9 cellular contexts compared by ENCODE assay signal in genomic region chr7:111232249-111233084, GRCh38.
DNase-seq lines count a peak whose midpoint lies in the region; ATAC-seq and TF ChIP-seq lines count a peak whose summit lies in the region.
"Had no signal": no experiment of that assay in that cellular context is flagged by ENCODE, and none has a peak within 500 bp of the region (broad histone marks: within the 10 kb centered on the region; RNA-seq: fewer than 3 reads in every experiment).

No MANE protein-coding gene starts in this region.

- peak; percentile 60 for ATAC-seq in GM18520 (IDR thresholded peaks at IDR 0.05; ENCODE audit: unreplicated experiment)
- ATAC-seq in HG02623 (IDR thresholded peaks at IDR 0.05; ENCODE audit: unreplicated experiment) = peak; percentile 73
- peak; percentile 96 for ATAC-seq in PC-3
- ATAC-seq in naive thymus-derived CD8-positive, alpha-beta T cell = no peak

- H3F3A ChIP-seq in PC-3 (ENCODE audit: low read length, unreplicated experiment) = no peaks in the 10 kb centered on the region

- CTCF ChIA-PET in PC-3 (lab: Charles Lee) = no interaction called here

- no peak overlapping the region for H3K9ac ChIP-seq in PC-3 (ENCODE audit: low read length)

- POLR2A ChIA-PET in PC-3 (lab: Charles Lee; ENCODE audit: unreplicated experiment) = interaction anchor here (0.6 kb wide), 1 partner anchor 43 kb away, joined by 5 read pairs; no protein-coding TSS in a partner anchor
- POLR2A ChIA-PET in naive thymus-derived CD8-positive, alpha-beta T cell (lab: Charles Lee) = no interaction called here

- H3K4me3 Mint-ChIP-seq in naive thymus-derived CD8-positive, alpha-beta T cell = no peak overlapping the region

- TF ChIP-seq CTCF in PC-3 (conservative IDR thresholded peaks at IDR 0.05; ENCODE audit: low read depth, low read length) = no peak

- no peaks in the 10 kb centered on the region for H3K27me3 ChIP-seq in PC-3 (ENCODE audit: low read length)

- H3K4me3 ChIP-seq in PC-3 (ENCODE audit: low read length) = no peak overlapping the region

- 0 out of 2 replicates have a peak overlapping the region, but pooled peaks have one; percentile 17 for H3K27ac ChIP-seq in PC-3 (ENCODE audit: low read length)

- peaks cover 15% of the 10 kb centered on the region for H3K4me1 ChIP-seq in PC-3 (ENCODE audit: insufficient read depth, low read length)

- H3K27me3 Mint-ChIP-seq in naive thymus-derived CD8-positive, alpha-beta T cell = no peaks in the 10 kb centered on the region

- no peaks in the 10 kb centered on the region for H3K9me2 ChIP-seq in PC-3 (replicated peaks; ENCODE audit: low read length)

- no peaks in the 10 kb centered on the region for H3K9me3 ChIP-seq in PC-3 (ENCODE audit: low read length)

- H3K79me2 ChIP-seq in PC-3 (ENCODE audit: low read length) = no peaks in the 10 kb centered on the region

- H3K9me3 Mint-ChIP-seq in naive thymus-derived CD8-positive, alpha-beta T cell = peaks cover 0 to 8% (median 0%) of the 10 kb centered on the region in 9 donors

- no peak overlapping the region for H2AFZ ChIP-seq in PC-3 (ENCODE audit: low read length)

- H3K36me3 ChIP-seq in PC-3 (ENCODE audit: low read depth, low read length) = no peaks in the 10 kb centered on the region

- no peaks in the 10 kb centered on the region for H4K20me1 ChIP-seq in PC-3 (ENCODE audit: low read length)

- H3K27ac Mint-ChIP-seq in naive thymus-derived CD8-positive, alpha-beta T cell = no peak overlapping the region

- intact Hi-C loops in PC-3 (cut with micrococcal nuclease) = loop anchor here (10.0 kb wide), 1 partner anchor 998 kb away; no protein-coding TSS in a partner anchor

- peaks cover 0 to 6% (median 3%) of the 10 kb centered on the region in 4 donors for H3K4me1 Mint-ChIP-seq in naive thymus-derived CD8-positive, alpha-beta T cell

- BruUV-seq in PC-3 (replicated peaks; lab: Mats Ljungman, UMichigan) = no TSS peak

- H3K36me3 Mint-ChIP-seq in naive thymus-derived CD8-positive, alpha-beta T cell = peaks cover 8 to 24% (median 11%) of the 10 kb centered on the region in 3 donors

- H3K4me2 ChIP-seq in PC-3 (ENCODE audit: low read length) = peak overlapping the region; percentile 41

- DNase-seq in PC-3 (peak; percentile 65), kidney glomerular epithelial cell (lab: John Stamatoyannopoulos, UW) (peak; percentile 64), inferior parietal cortex (ENCODE audit: extremely low spot score) (no peak), GF-D8 (lab: John Stamatoyannopoulos, UW) (no peak)
- DNase-seq in naive thymus-derived CD8-positive, alpha-beta T cell = no peak
- DNase-seq in activated T-cell treated with anti-CD3 and anti-CD28 coated beads, Interleukin-2, amount 50 U/mL, for 48 hours = no peak
- DNase-seq: stimulated activated CD4-positive, alpha-beta T cell treated with anti-CD3 and anti-CD28 coated beads, Interleukin-2, amount 100 ng/mL, for 48 hours had no signal

Comparison
In these comparisons a context has a peak if more than half of its experiments do, and no peak if none do; other contexts are left out.
1. ATAC-seq: peak in GM18520 (single experiment), HG02623 (single experiment) and PC-3 (single experiment); none in naive thymus-derived CD8-positive, alpha-beta T cell (0 of 2).
2. DNase-seq: peak in PC-3 (single experiment) and kidney glomerular epithelial cell (single experiment); none in inferior parietal cortex (single experiment), naive thymus-derived CD8-positive, alpha-beta T cell (0 of 10), activated T-cell treated with anti-CD3 and anti-CD28 coated beads, Interleukin-2, amount 50 U/mL, for 48 hours (0 of 2) and GF-D8 (single experiment).